Comparison of ENCODE assay signal across 8 cellular contexts in genomic region chr3:108133858-108134554, GRCh38. TPM values are rescaled to one million over a fixed set of nuclear protein-coding genes. Genes with fewer than 3 reads are reported as not detected.
DNase-seq lines count a peak whose midpoint lies in the region; ATAC-seq and TF ChIP-seq lines count a peak whose summit lies in the region.
"Had no signal": no experiment of that assay in that cellular context is flagged by ENCODE, and none has a peak within 500 bp of the region (broad histone marks: within the 10 kb centered on the region; RNA-seq: fewer than 3 reads in every experiment).

No MANE protein-coding gene starts in this region.

- H3K9ac ChIP-seq in OCI-LY3 (ENCODE audit: low read length) = 0 out of 2 replicates have a peak overlapping the region, but pooled peaks have one; percentile 1

- H3K79me2 ChIP-seq in OCI-LY3 (ENCODE audit: low read length) = peaks cover 7% of the 10 kb centered on the region; the same call in 1 of the 2 replicates

- DNase-seq in naive thymus-derived CD8-positive, alpha-beta T cell = no peak
- DNase-seq in RKO (ENCODE audit: low spot score) (no peak), AG20443 (ENCODE audit: low spot score) (no peak)
- DNase-seq: stimulated activated CD4-positive, alpha-beta T cell treated with anti-CD3 and anti-CD28 coated beads, Interleukin-15, amount 100 ng/mL, for 24 hours had no signal

- POLR2A ChIA-PET in naive thymus-derived CD8-positive, alpha-beta T cell (lab: Charles Lee) = interaction anchor here (1.4 to 2.8 kb wide), 3 partner anchors 9 to 58 kb away, joined by 3 to 8 read pairs (median 5); no protein-coding TSS in a partner anchor

- H3K4me3 Mint-ChIP-seq in naive thymus-derived CD8-positive, alpha-beta T cell = peak overlapping the region; percentile 27 to 75 (median 51)

- TF ChIP-seq CTCF in OCI-LY3 (IDR thresholded peaks at IDR 0.05; ENCODE audit: low read depth, low read length) = no peak

- no peaks in the 10 kb centered on the region for H3K9me3 ChIP-seq in OCI-LY3 (ENCODE audit: insufficient read depth, low read length)

- peak overlapping the region; percentile 65 for H3K4me2 ChIP-seq in OCI-LY3 (ENCODE audit: low read length)

- H3K4me1 Mint-ChIP-seq in naive thymus-derived CD8-positive, alpha-beta T cell = peaks cover 31 to 88% (median 72%) of the 10 kb centered on the region in 4 donors

- H3K27me3 ChIP-seq in OCI-LY3 (ENCODE audit: low read depth, low read length) = no peaks in the 10 kb centered on the region

- H4K20me1 ChIP-seq in OCI-LY3 (ENCODE audit: insufficient read depth, low read length) = peaks cover 5% of the 10 kb centered on the region

- ATAC-seq in GM18870 (IDR thresholded peaks at IDR 0.05; ENCODE audit: unreplicated experiment) (peak; percentile 59), HG02678 (IDR thresholded peaks at IDR 0.05; ENCODE audit: unreplicated experiment) (peak; percentile 46), HG03045 (IDR thresholded peaks at IDR 0.05; ENCODE audit: unreplicated experiment) (no peak)
- ATAC-seq in naive thymus-derived CD8-positive, alpha-beta T cell = peak in 1 of 2 donors; percentile 51

- H3K4me3 ChIP-seq in OCI-LY3 (ENCODE audit: low read length) = peak overlapping the region; percentile 38

- peaks cover 23 to 45% (median 42%) of the 10 kb centered on the region in 3 donors for H3K36me3 Mint-ChIP-seq in naive thymus-derived CD8-positive, alpha-beta T cell

- H3K27ac ChIP-seq in OCI-LY3 (ENCODE audit: low read length) = peak overlapping the region; percentile 21

- H3K27ac Mint-ChIP-seq in naive thymus-derived CD8-positive, alpha-beta T cell = peak overlapping the region; percentile 49 to 100 (median 80)

- peaks cover 12% of the 10 kb centered on the region for H3K36me3 ChIP-seq in OCI-LY3 (replicated peaks; ENCODE audit: low read depth, low read length)

- no peak overlapping the region for H2AFZ ChIP-seq in OCI-LY3 (ENCODE audit: low read depth, low read length)

- peaks cover 0 to 2% (median 0%) of the 10 kb centered on the region in 9 donors for H3K9me3 Mint-ChIP-seq in naive thymus-derived CD8-positive, alpha-beta T cell

- H3K4me1 ChIP-seq in OCI-LY3 (ENCODE audit: low read length) = peaks cover 75% of the 10 kb centered on the region

- no peaks in the 10 kb centered on the region for H3K27me3 Mint-ChIP-seq in naive thymus-derived CD8-positive, alpha-beta T cell

RNA-seq across cellular contexts. Expression of gene CD47, which starts 43.2 kb away (rescaled TPM):
- 100 to 1,000 TPM; 187 to 192 TPM for total RNA-seq in naive thymus-derived CD8-positive, alpha-beta T cell
- polyA plus RNA-seq in naive thymus-derived CD8-positive, alpha-beta T cell = 100 to 1,000 TPM; 127 to 164 (median 135) TPM
